Comparison of ENCODE assay signal across 8 cellular contexts in the genomic region with DNA sequence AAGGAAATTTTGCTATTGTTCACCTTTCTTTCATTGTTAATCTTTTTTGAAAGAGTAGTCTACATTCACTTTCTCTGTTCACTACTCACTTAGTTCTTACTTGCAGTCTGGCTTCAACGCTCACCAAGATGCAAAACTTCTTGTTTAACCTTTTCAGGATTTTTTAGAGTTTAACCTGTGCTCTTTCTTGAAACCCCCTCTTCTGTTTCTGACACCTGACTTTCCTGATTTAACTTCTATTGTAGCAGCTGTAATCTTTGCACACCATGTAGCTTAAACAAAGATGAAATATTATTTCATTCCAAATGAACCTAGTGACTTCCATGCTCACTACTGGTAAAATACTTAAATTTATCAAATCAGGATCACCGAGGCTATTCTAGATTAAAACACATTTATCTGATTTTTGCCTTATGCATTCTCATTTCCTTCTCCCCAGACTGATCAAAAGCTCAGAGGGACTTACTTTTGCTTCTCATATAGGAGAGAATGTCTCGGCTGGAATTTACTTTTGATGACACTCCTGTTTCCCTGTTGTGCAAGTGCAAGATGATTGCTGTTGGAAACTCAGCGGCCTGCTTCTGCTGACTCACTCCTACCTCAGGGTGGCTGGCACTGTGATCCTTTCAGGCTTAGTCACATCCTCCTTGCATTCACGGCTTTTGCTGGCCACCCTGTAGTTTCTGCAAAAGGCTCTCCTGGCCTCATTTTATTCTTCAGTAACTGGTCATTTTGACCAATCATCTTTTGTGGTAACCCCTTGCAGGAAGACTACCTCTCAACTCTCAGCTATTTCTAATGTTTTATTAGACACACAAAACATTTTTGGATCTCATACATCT.
DNase-seq lines count a peak whose midpoint lies in the region; ATAC-seq and TF ChIP-seq lines count a peak whose summit lies in the region.

No MANE protein-coding gene starts in this region.

- DNase-seq in CD14-positive monocyte (ENCODE audit: low spot score), result peak; percentile 81
- peak; percentile 43 to 85 for DNase-seq in SW 1271 (lab: John Stamatoyannopoulos, UW)
- DNase-seq in brain pericyte (ENCODE audit: low read depth, low spot score), result peak; percentile 75
- DNase-seq in medulla oblongata (ENCODE audit: extremely low spot score), result peak; percentile 27
- DNase-seq in DMS79 (lab: John Stamatoyannopoulos, UW), result no peak

- peaks cover 0 to 5% (median 1%) of the 10 kb centered on the region in 3 donors for H3K27me3 Mint-ChIP-seq in CD14-positive monocyte (ENCODE audit: low read depth in 3 of 3)
- H3K27me3 Mint-ChIP-seq in stimulated activated naive CD8-positive, alpha-beta T cell treated with anti-CD3 and anti-CD28 coated beads, Interleukin-15, Interleukin-2, amounts not matched to agents 100 ng/mL and 50 ng/mL, for 24 hours, result peaks cover 4% of the 10 kb centered on the region

- peak overlapping the region in 4 of 7 donors; percentile 1 to 67 (median 42) for H3K27ac Mint-ChIP-seq in CD14-positive monocyte
- peak overlapping the region; percentile 82 for H3K27ac Mint-ChIP-seq in stimulated activated naive CD8-positive, alpha-beta T cell treated with anti-CD3 and anti-CD28 coated beads, Interleukin-15, Interleukin-2, amounts not matched to agents 100 ng/mL and 50 ng/mL, for 24 hours

- H3K4me1 Mint-ChIP-seq in CD14-positive monocyte, result peaks cover 12% of the 10 kb centered on the region
- peaks cover 35% of the 10 kb centered on the region for H3K4me1 Mint-ChIP-seq in stimulated activated naive CD8-positive, alpha-beta T cell treated with anti-CD3 and anti-CD28 coated beads, Interleukin-15, Interleukin-2, amounts not matched to agents 100 ng/mL and 50 ng/mL, for 24 hours (ENCODE audit: low read depth)

- no peak overlapping the region for H3K4me3 Mint-ChIP-seq in CD14-positive monocyte
- peak overlapping the region; percentile 42 for H3K4me3 Mint-ChIP-seq in stimulated activated naive CD8-positive, alpha-beta T cell treated with anti-CD3 and anti-CD28 coated beads, Interleukin-15, Interleukin-2, amounts not matched to agents 100 ng/mL and 50 ng/mL, for 24 hours

- ATAC-seq in HG02623 (IDR thresholded peaks at IDR 0.05; ENCODE audit: unreplicated experiment) (peak; percentile 52), HG03571 (IDR thresholded peaks at IDR 0.05; ENCODE audit: unreplicated experiment) (no peak)

- intact Hi-C loops in CD14-positive monocyte (cut with micrococcal nuclease), result no loop called here

- no peak for TF ChIP-seq CTCF in CD14-positive monocyte (IDR thresholded peaks at IDR 0.05)

- no peaks in the 10 kb centered on the region for H3K9me3 Mint-ChIP-seq in CD14-positive monocyte
- no peaks in the 10 kb centered on the region for H3K9me3 Mint-ChIP-seq in stimulated activated naive CD8-positive, alpha-beta T cell treated with anti-CD3 and anti-CD28 coated beads, Interleukin-15, Interleukin-2, amounts not matched to agents 100 ng/mL and 50 ng/mL, for 24 hours

- H3K36me3 Mint-ChIP-seq in CD14-positive monocyte, result no peaks in the 10 kb centered on the region
- no peaks in the 10 kb centered on the region for H3K36me3 Mint-ChIP-seq in stimulated activated naive CD8-positive, alpha-beta T cell treated with anti-CD3 and anti-CD28 coated beads, Interleukin-15, Interleukin-2, amounts not matched to agents 100 ng/mL and 50 ng/mL, for 24 hours (ENCODE audit: low read depth)
